In genomic region chr2:98134138-98134537, GRCh38 we compare ENCODE assay signal across 9 cellular contexts. TPM values are rescaled to one million over a fixed set of nuclear protein-coding genes. Genes with fewer than 3 reads are reported as not detected.
DNase-seq lines count a peak whose midpoint lies in the region; ATAC-seq and FAIRE-seq lines count a peak whose summit lies in the region.
"Had no signal": no experiment of that assay in that cellular context is flagged by ENCODE, and none has a peak within 500 bp of the region (broad histone marks: within the 10 kb centered on the region; RNA-seq: fewer than 3 reads in every experiment).

No MANE protein-coding gene starts in this region.

- H3K27ac Mint-ChIP-seq in activated T-helper 1 cell treated with anti-CD3 and anti-CD28 coated beads, Interleukin-12 subunit alpha, Interleukin-12 subunit beta, Interleukin-2, Interleukin-4 antibody, amounts not matched to agents 30 ng/mL and 10 ng/mL and 1 ng/mL, durations not matched to agents 14 hours and 24 hours and 36 hours = peak overlapping the region; percentile 52
- peak overlapping the region; percentile 84 to 99 (median 91) for H3K27ac Mint-ChIP-seq in naive B cell

- H3K4me3 Mint-ChIP-seq in activated T-helper 1 cell treated with anti-CD3 and anti-CD28 coated beads, Interleukin-12 subunit alpha, Interleukin-12 subunit beta, Interleukin-2, Interleukin-4 antibody, amounts not matched to agents 30 ng/mL and 10 ng/mL and 1 ng/mL, durations not matched to agents 14 hours and 24 hours and 36 hours = peak overlapping the region; percentile 13
- H3K4me3 Mint-ChIP-seq in naive B cell = peak overlapping the region in 5 of 8 donors; percentile 6 to 42 (median 33)

- H3K27me3 Mint-ChIP-seq in activated T-helper 1 cell treated with anti-CD3 and anti-CD28 coated beads, Interleukin-12 subunit alpha, Interleukin-12 subunit beta, Interleukin-2, Interleukin-4 antibody, amounts not matched to agents 30 ng/mL and 10 ng/mL and 1 ng/mL, durations not matched to agents 14 hours and 24 hours and 36 hours (ENCODE audit: insufficient read depth) = peaks cover 9% of the 10 kb centered on the region
- H3K27me3 Mint-ChIP-seq in naive B cell = peaks cover 0 to 3% (median 2%) of the 10 kb centered on the region in 3 donors

- no peaks in the 10 kb centered on the region for H3K36me3 Mint-ChIP-seq in activated T-helper 1 cell treated with anti-CD3 and anti-CD28 coated beads, Interleukin-12 subunit alpha, Interleukin-12 subunit beta, Interleukin-2, Interleukin-4 antibody, amounts not matched to agents 30 ng/mL and 10 ng/mL and 1 ng/mL, durations not matched to agents 14 hours and 24 hours and 36 hours (ENCODE audit: low read depth)
- no peaks in the 10 kb centered on the region for H3K36me3 Mint-ChIP-seq in naive B cell

- peak; percentile 32 for DNase-seq in GM18507 (ENCODE audit: extremely low spot score, insufficient read length, low read depth)
- peak; percentile 36 for DNase-seq in activated T-helper 1 cell treated with anti-CD3 and anti-CD28 coated beads, Interleukin-12 subunit alpha, Interleukin-12 subunit beta, Interleukin-2, Interleukin-4 antibody, amounts not matched to agents 30 ng/mL and 10 ng/mL and 1 ng/mL, durations not matched to agents 14 hours and 24 hours and 36 hours (ENCODE audit: low spot score)
- DNase-seq in naive B cell = peak; percentile 88
- DNase-seq in DMS114 treated with DMSO at 0.1 percent for 48 hours (lab: John Stamatoyannopoulos, UW; ENCODE audit: unreplicated experiment) = no peak
- DNase-seq in amniotic stem cell (lab: John Stamatoyannopoulos, UW) = no peak
- no peak for DNase-seq in mesenteric fat pad (ENCODE audit: low spot score)

- H3K9me3 Mint-ChIP-seq in activated T-helper 1 cell treated with anti-CD3 and anti-CD28 coated beads, Interleukin-12 subunit alpha, Interleukin-12 subunit beta, Interleukin-2, Interleukin-4 antibody, amounts not matched to agents 30 ng/mL and 10 ng/mL and 1 ng/mL, durations not matched to agents 14 hours and 24 hours and 36 hours = no peaks in the 10 kb centered on the region
- H3K9me3 Mint-ChIP-seq in naive B cell = no peaks in the 10 kb centered on the region

- intact Hi-C loops in activated T-helper 1 cell treated with anti-CD3 and anti-CD28 coated beads, Interleukin-12 subunit alpha, Interleukin-12 subunit beta, Interleukin-2, Interleukin-4 antibody, amounts not matched to agents 30 ng/mL and 10 ng/mL and 1 ng/mL, durations not matched to agents 14 hours and 24 hours and 36 hours (cut with micrococcal nuclease) = loop anchor here (1.0 to 10.0 kb wide), 4 partner anchors 47 to 471 kb away; partner anchors contain the start of genes COA5, UNC50 and VWA3B

- H3K4me1 Mint-ChIP-seq in activated T-helper 1 cell treated with anti-CD3 and anti-CD28 coated beads, Interleukin-12 subunit alpha, Interleukin-12 subunit beta, Interleukin-2, Interleukin-4 antibody, amounts not matched to agents 30 ng/mL and 10 ng/mL and 1 ng/mL, durations not matched to agents 14 hours and 24 hours and 36 hours (ENCODE audit: low read depth) = peaks cover 19% of the 10 kb centered on the region
- H3K4me1 Mint-ChIP-seq in naive B cell = peaks cover 23 to 30% (median 26%) of the 10 kb centered on the region in 3 donors

- ATAC-seq in HG03378 (IDR thresholded peaks at IDR 0.05; ENCODE audit: unreplicated experiment) (peak; percentile 80), naive B cell (ENCODE audit: low read depth in 2 of 2) (peak; percentile 99), GM18502 (IDR thresholded peaks at IDR 0.05; ENCODE audit: poor library complexity, unreplicated experiment) (no peak)

- no peak for FAIRE-seq in GM18507 (lab: Jason Lieb, UNC)

RNA-seq across cellular contexts. Expression of gene VWA3B, which starts 47.2 kb away (rescaled TPM):
- total RNA-seq in activated T-helper 1 cell treated with anti-CD3 and anti-CD28 coated beads, Interleukin-12 subunit alpha, Interleukin-12 subunit beta, Interleukin-2, Interleukin-4 antibody, amounts not matched to agents 30 ng/mL and 10 ng/mL and 1 ng/mL, durations not matched to agents 14 hours and 24 hours and 36 hours = not detected in 2 replicates
- polyA plus RNA-seq in naive B cell (ENCODE audit: low read depth in 6 of 6) = not detected
- total RNA-seq in mesenteric fat pad = not detected
- total RNA-seq: lung microvascular endothelial cell had no signal

Comparison
In these comparisons a context has a peak if more than half of its experiments do, and no peak if none do; other contexts are left out.
1. DNase-seq: peak in GM18507 (single experiment), activated T-helper 1 cell treated with anti-CD3 and anti-CD28 coated beads, Interleukin-12 subunit alpha, Interleukin-12 subunit beta, Interleukin-2, Interleukin-4 antibody, amounts not matched to agents 30 ng/mL and 10 ng/mL and 1 ng/mL, durations not matched to agents 14 hours and 24 hours and 36 hours (single experiment) and naive B cell (single experiment); none in DMS114 treated with DMSO at 0.1 percent for 48 hours (single experiment), amniotic stem cell (single experiment) and mesenteric fat pad (single experiment).